ENCODE assay signal across 30 cellular contexts in the genomic region with DNA sequence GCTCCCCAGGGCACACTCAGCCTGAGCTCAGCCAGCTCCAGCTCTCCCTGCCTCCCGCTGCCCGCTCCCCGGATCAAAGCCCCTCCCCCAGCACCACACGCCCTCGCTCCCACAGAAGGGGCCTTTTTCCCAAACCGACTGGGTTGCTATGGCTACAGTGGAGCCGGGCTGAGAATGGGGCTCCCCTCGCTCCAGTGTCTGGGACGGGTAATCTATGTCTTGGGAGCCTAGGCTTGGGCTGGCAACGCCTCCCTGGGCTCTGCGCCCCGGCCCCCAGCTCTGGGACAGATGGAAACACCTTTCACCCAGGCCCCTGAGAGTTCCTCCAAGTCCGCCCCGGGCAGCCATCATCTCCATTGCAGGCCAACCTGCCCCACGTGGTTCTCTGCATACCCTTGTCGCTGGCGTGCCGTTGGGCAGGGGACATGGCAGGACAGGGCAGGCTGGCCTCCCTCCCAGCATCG. TPM values are rescaled to one million over a fixed set of nuclear protein-coding genes. Genes with fewer than 3 reads are reported as not detected.
DNase-seq lines count a peak whose midpoint lies in the region; ATAC-seq and TF ChIP-seq lines count a peak whose summit lies in the region.
"Had no signal": no experiment of that assay in that cellular context is flagged by ENCODE, and none has a peak within 500 bp of the region (broad histone marks: within the 10 kb centered on the region; RNA-seq: fewer than 3 reads in every experiment).

No MANE protein-coding gene starts in this region.

- no peak overlapping the region for H3K18ac ChIP-seq in mesenchymal stem cell (ENCODE audit: low read depth in 1 of 2, low read length in 2 of 2)

- no peaks in the 10 kb centered on the region for H3K9me3 Mint-ChIP-seq in brain
- H3K9me3 Mint-ChIP-seq in naive thymus-derived CD4-positive, alpha-beta T cell, result no peaks in the 10 kb centered on the region
- H3K9me3 Mint-ChIP-seq: activated T-helper 1 cell treated with anti-CD3 and anti-CD28 coated beads, Interleukin-12 subunit alpha, Interleukin-12 subunit beta, Interleukin-2, Interleukin-4 antibody, amounts not matched to agents 30 ng/mL and 10 ng/mL and 1 ng/mL, durations not matched to agents 14 hours and 24 hours and 36 hours; CD8-positive, alpha-beta memory T cell; immature natural killer cell had no signal

- no peak overlapping the region for H2AFZ ChIP-seq in mesenchymal stem cell (ENCODE audit: low read depth, low read length)

- H2AK5ac ChIP-seq in mesenchymal stem cell (ENCODE audit: low read length, severe bottlenecking), result no peak overlapping the region

- no peaks in the 10 kb centered on the region for H3K9me3 ChIP-seq in mesenchymal stem cell (ENCODE audit: control insufficient read depth, low read length)
- no peaks in the 10 kb centered on the region for H3K9me3 ChIP-seq in naive thymus-derived CD4-positive, alpha-beta T cell (ENCODE audit: control insufficient read depth in 2 of 3, low read length in 3 of 3)
- H3K9me3 ChIP-seq: BE2C, body of pancreas, esophagus squamous epithelium, left lung, testis, vagina had no signal

- no peak overlapping the region for H2BK12ac ChIP-seq in mesenchymal stem cell (ENCODE audit: low read length in 2 of 2)

- no peak overlapping the region for H3K9ac ChIP-seq in mesenchymal stem cell (ENCODE audit: low read length)

- DNase-seq in G401 (ENCODE audit: low spot score) (peak; percentile 35), inferior parietal cortex (ENCODE audit: extremely low spot score) (peak; percentile 36), sciatic nerve (ENCODE audit: low spot score) (no peak), NCI-H187 treated with DMSO at 0.1 percent for 48 hours (lab: John Stamatoyannopoulos, UW) (no peak), mesenchymal stem cell (no peak)
- no peak for DNase-seq in naive thymus-derived CD4-positive, alpha-beta T cell
- DNase-seq: activated CD4-positive, alpha-beta T cell treated with anti-CD3 and anti-CD28 coated beads, Interleukin-2, amount 50 U/mL, for 4 hours; activated naive CD4-positive, alpha-beta T cell treated with Interleukin-2 at 50 U/mL for 16 hours; BE2C; body of pancreas; CD8-positive, alpha-beta memory T cell; cerebellar nuclear complex; DMS153; esophagus squamous epithelium; foreskin melanocyte; immature natural killer cell; IMR-90; left lung; NCI-H1436 treated with DMSO at 0.1 percent for 48 hours; SHP77; stimulated activated CD4-positive, alpha-beta T cell treated with anti-CD3 and anti-CD28 coated beads, Interleukin-15, amount 100 ng/mL, for 24 hours; stimulated activated CD4-positive, alpha-beta T cell treated with anti-CD3 and anti-CD28 coated beads, Interleukin-4, amount 100 ng/mL, for 4 hours; T-helper 2 cell; testis had no signal

- intact Hi-C loops in sciatic nerve (cut with DNase I), result no loop called here
- intact Hi-C loops in naive thymus-derived CD4-positive, alpha-beta T cell (cut with micrococcal nuclease), result no loop called here

- H3K27me3 Mint-ChIP-seq in brain, result no peaks in the 10 kb centered on the region
- no peaks in the 10 kb centered on the region for H3K27me3 Mint-ChIP-seq in naive thymus-derived CD4-positive, alpha-beta T cell
- H3K27me3 Mint-ChIP-seq: CD8-positive, alpha-beta memory T cell had no signal

- no peak overlapping the region for H3K23ac ChIP-seq in mesenchymal stem cell (ENCODE audit: low read length in 2 of 2)

- no peak overlapping the region for H2BK15ac ChIP-seq in mesenchymal stem cell (ENCODE audit: low read depth, poor library complexity, severe bottlenecking)

- H3K14ac ChIP-seq in mesenchymal stem cell (ENCODE audit: low read length in 2 of 2), result no peak overlapping the region

- H3K4me3 ChIP-seq in mesenchymal stem cell (ENCODE audit: insufficient read depth in 1 of 2, low read depth in 1 of 2, low read length in 2 of 2), result no peak overlapping the region
- H3K4me3 ChIP-seq in naive thymus-derived CD4-positive, alpha-beta T cell (ENCODE audit: low read length), result no peak overlapping the region
- H3K4me3 ChIP-seq: body of pancreas, esophagus squamous epithelium, left lung, testis, vagina had no signal

- ATAC-seq in sciatic nerve (peak; percentile 5), GM21825 (IDR thresholded peaks at IDR 0.05; ENCODE audit: unreplicated experiment) (no peak)
- ATAC-seq in naive thymus-derived CD4-positive, alpha-beta T cell, result no peak
- ATAC-seq: activated CD4-positive, CD25-positive, alpha-beta regulatory T cell treated with anti-CD3 and anti-CD28 coated beads, Interleukin-2, amount 50 U/mL, for 24 hours; body of pancreas; HCT116; left lung had no signal

- H3K36me3 Mint-ChIP-seq in brain, result peaks cover 4% of the 10 kb centered on the region
- peaks cover 0 to 2% (median 0%) of the 10 kb centered on the region in 5 donors for H3K36me3 Mint-ChIP-seq in naive thymus-derived CD4-positive, alpha-beta T cell
- H3K36me3 Mint-ChIP-seq: immature natural killer cell had no signal

- H3K27me3 ChIP-seq in mesenchymal stem cell (ENCODE audit: control insufficient read depth in 1 of 2, insufficient read depth in 1 of 2, low read length in 2 of 2), result no peaks in the 10 kb centered on the region
- H3K27me3 ChIP-seq in naive thymus-derived CD4-positive, alpha-beta T cell (ENCODE audit: control insufficient read depth in 2 of 2, insufficient read depth in 2 of 2, low read length in 2 of 2), result no peaks in the 10 kb centered on the region
- H3K27me3 ChIP-seq: BE2C, body of pancreas, esophagus squamous epithelium, left lung, testis, vagina had no signal

- no peak for TF ChIP-seq CTCF in brain (conservative IDR thresholded peaks at IDR 0.05)

- CTCF ChIA-PET in naive thymus-derived CD4-positive, alpha-beta T cell (lab: Charles Lee), result no interaction called here

- in situ Hi-C loops in G401 (cut with HindIII; ENCODE audit: low sequenced_read_pairs), result no loop called here

- POLR2A ChIA-PET in naive thymus-derived CD4-positive, alpha-beta T cell (lab: Charles Lee), result interaction anchor here (0.5 kb wide), 1 partner anchor 22 kb away, joined by 4 read pairs; no protein-coding TSS in a partner anchor

- no peak overlapping the region for H3K4me2 ChIP-seq in mesenchymal stem cell (ENCODE audit: low read length, poor library complexity, severe bottlenecking)

- H4K91ac ChIP-seq in mesenchymal stem cell (ENCODE audit: low read length), result no peak overlapping the region

- no peak overlapping the region for H4K8ac ChIP-seq in mesenchymal stem cell (ENCODE audit: low read length)

- WGBS in mesenchymal stem cell, result 94% methylated on average over 19 of the region's 19 CpGs

- H2BK120ac ChIP-seq in mesenchymal stem cell (ENCODE audit: low read depth, low read length), result no peak overlapping the region

- H3K27ac ChIP-seq in mesenchymal stem cell (ENCODE audit: low read length, poor library complexity, severe bottlenecking), result no peak overlapping the region
- H3K27ac ChIP-seq in naive thymus-derived CD4-positive, alpha-beta T cell (ENCODE audit: low read depth, low read length), result no peak overlapping the region
- H3K27ac ChIP-seq: body of pancreas, esophagus squamous epithelium, left lung, testis, vagina had no signal

- peak overlapping the region in 1 of 5 experiments; percentile 50 for H3K4me3 Mint-ChIP-seq in brain
- H3K4me3 Mint-ChIP-seq in naive thymus-derived CD4-positive, alpha-beta T cell, result no peak overlapping the region
- H3K4me3 Mint-ChIP-seq: activated T-helper 1 cell treated with anti-CD3 and anti-CD28 coated beads, Interleukin-12 subunit alpha, Interleukin-12 subunit beta, Interleukin-2, Interleukin-4 antibody, amounts not matched to agents 30 ng/mL and 10 ng/mL and 1 ng/mL, durations not matched to agents 14 hours and 24 hours and 36 hours; CD8-positive, alpha-beta memory T cell; immature natural killer cell had no signal

- peak overlapping the region; percentile 57 to 92 (median 82) for H3K27ac Mint-ChIP-seq in brain
- no peak overlapping the region for H3K27ac Mint-ChIP-seq in naive thymus-derived CD4-positive, alpha-beta T cell
- H3K27ac Mint-ChIP-seq: activated T-helper 1 cell treated with anti-CD3 and anti-CD28 coated beads, Interleukin-12 subunit alpha, Interleukin-12 subunit beta, Interleukin-2, Interleukin-4 antibody, amounts not matched to agents 30 ng/mL and 10 ng/mL and 1 ng/mL, durations not matched to agents 14 hours and 24 hours and 36 hours; CD8-positive, alpha-beta memory T cell; immature natural killer cell had no signal

- H2BK5ac ChIP-seq in mesenchymal stem cell (ENCODE audit: low read depth, low read length, poor library complexity, severe bottlenecking), result no peak overlapping the region

- no peak overlapping the region for H3K4ac ChIP-seq in mesenchymal stem cell (ENCODE audit: low read depth in 1 of 2, low read length in 2 of 2)

- peaks cover 16% of the 10 kb centered on the region for H3K4me1 Mint-ChIP-seq in brain
- peaks cover 0 to 1% (median 0%) of the 10 kb centered on the region in 7 donors for H3K4me1 Mint-ChIP-seq in naive thymus-derived CD4-positive, alpha-beta T cell
- H3K4me1 Mint-ChIP-seq: CD8-positive, alpha-beta memory T cell; immature natural killer cell had no signal

- H3K79me1 ChIP-seq in mesenchymal stem cell (replicated peaks; ENCODE audit: low read length, poor library complexity, severe bottlenecking), result peaks cover 19% of the 10 kb centered on the region

- H3K4me1 ChIP-seq in mesenchymal stem cell (ENCODE audit: control insufficient read depth, insufficient read depth, low read depth, low read length), result peaks cover 33% of the 10 kb centered on the region
- H3K4me1 ChIP-seq in naive thymus-derived CD4-positive, alpha-beta T cell (ENCODE audit: control insufficient read depth in 2 of 2, insufficient read depth in 2 of 2, low read length in 2 of 2), result no peaks in the 10 kb centered on the region
- H3K4me1 ChIP-seq: testis, vagina had no signal

- peaks cover 28 to 89% of the 10 kb centered on the region in 2 experiments for H3K36me3 ChIP-seq in mesenchymal stem cell (ENCODE audit: control insufficient read depth in 1 of 2, insufficient read depth in 2 of 2, low read depth in 1 of 2, low read length in 2 of 2)
- peaks cover 0 to 100% (median 15%) of the 10 kb centered on the region in 3 experiments for H3K36me3 ChIP-seq in naive thymus-derived CD4-positive, alpha-beta T cell (ENCODE audit: control insufficient read depth in 2 of 3, insufficient read depth in 3 of 3, low read length in 3 of 3)
- H3K36me3 ChIP-seq: BE2C had no signal

RNA-seq across cellular contexts. Expression of a gene that starts 29.6 kb away (rescaled TPM):
- total RNA-seq in G401 (2014; rRNA removed; shearing (Covaris generic)), result 10.9 and 13.8 TPM in 2 replicates
- polyA plus RNA-seq in brain (ENCODE audit: insufficient read depth, low read depth, low replicate concordance), result 12.3 TPM
- total RNA-seq in sciatic nerve, result 84.2 TPM
- 15.4 TPM for polyA plus RNA-seq in mesenchymal stem cell (2013, experiment 1 of 2)
- polyA plus RNA-seq in mesenchymal stem cell (2013, experiment 2 of 2), result 13.5 TPM
- 10 to 100 TPM; 49.7 to 92.9 (median 58.0) TPM for total RNA-seq in naive thymus-derived CD4-positive, alpha-beta T cell
- polyA plus RNA-seq in naive thymus-derived CD4-positive, alpha-beta T cell, result 1 to 10 TPM; 1.9 to 7.1 TPM

RNA-seq across cellular contexts. Expression of a gene that starts 33.4 kb away (rescaled TPM):
- 4.1 and 7.2 TPM in 2 replicates for total RNA-seq in G401 (2014; rRNA removed; shearing (Covaris generic))
- polyA plus RNA-seq in brain (ENCODE audit: insufficient read depth, low read depth, low replicate concordance), result 80.6 TPM
- 52.2 TPM for total RNA-seq in sciatic nerve
- 38.4 TPM for polyA plus RNA-seq in mesenchymal stem cell (2013, experiment 1 of 2)
- polyA plus RNA-seq in mesenchymal stem cell (2013, experiment 2 of 2), result 36.6 TPM
- total RNA-seq in naive thymus-derived CD4-positive, alpha-beta T cell, result 10 to 100 TPM; 79.8 to 88.5 (median 86.1) TPM
- 10 to 100 TPM; 25.4 to 42.9 TPM for polyA plus RNA-seq in naive thymus-derived CD4-positive, alpha-beta T cell

Comparison
In these comparisons a context has a peak if more than half of its experiments do, and no peak if none do; other contexts are left out.
1. DNase-seq: peak in G401 (single experiment) and inferior parietal cortex (single experiment); none in sciatic nerve (single experiment), NCI-H187 treated with DMSO at 0.1 percent for 48 hours (single experiment), mesenchymal stem cell (single experiment) and naive thymus-derived CD4-positive, alpha-beta T cell (0 of 9).
2. H3K27ac Mint-ChIP-seq: peak in brain (5 of 5); none in naive thymus-derived CD4-positive, alpha-beta T cell (0 of 9).